24 cellular contexts compared by ENCODE assay signal in the genomic region with DNA sequence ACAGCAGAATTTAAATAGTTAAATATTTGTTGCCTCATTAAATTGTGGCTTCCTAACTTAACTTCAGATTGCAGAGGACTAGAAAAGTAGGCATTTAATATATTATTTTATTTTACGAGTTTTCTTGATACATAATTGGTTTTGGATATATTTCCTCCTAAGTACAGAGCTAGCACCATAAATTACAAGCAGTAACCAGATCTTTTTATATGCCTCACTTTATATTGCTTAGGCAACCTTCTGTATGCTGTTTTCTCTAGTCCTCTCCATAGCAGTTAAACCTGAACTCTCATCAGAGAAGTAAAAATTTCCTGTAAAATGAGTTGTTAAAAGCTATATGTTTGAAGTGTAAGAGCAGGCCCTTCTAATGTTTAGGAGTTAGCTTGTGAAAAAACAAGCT.
DNase-seq lines count a peak whose midpoint lies in the region; ATAC-seq, FAIRE-seq and TF ChIP-seq lines count a peak whose summit lies in the region.
"Had no signal": no experiment of that assay in that cellular context is flagged by ENCODE, and none has a peak within 500 bp of the region (broad histone marks: within the 10 kb centered on the region; RNA-seq: fewer than 3 reads in every experiment).

No MANE protein-coding gene starts in this region.

- H3K4me3 Mint-ChIP-seq in WTC11 (no peak overlapping the region), memory B cell (no peak overlapping the region)
- no peak overlapping the region for H3K4me3 Mint-ChIP-seq in activated T-cell treated with anti-CD3 and anti-CD28 coated beads, Interleukin-2, amount 50 U/mL, for 4 hours

- H3K4me3 ChIP-seq in Loucy (ENCODE audit: low read length, poor library complexity, severe bottlenecking), result no peak overlapping the region
- H3K4me3 ChIP-seq: Peyer's patch had no signal

- H2AFZ ChIP-seq in Loucy (ENCODE audit: low read length), result no peak overlapping the region

- H3K79me2 ChIP-seq in Loucy (ENCODE audit: insufficient read depth, low read length), result peaks cover 6% of the 10 kb centered on the region; the same call in 1 of the 2 replicates

- peaks cover 24% of the 10 kb centered on the region for H3K4me1 Mint-ChIP-seq in WTC11
- H3K4me1 Mint-ChIP-seq in memory B cell, result peaks cover 29% of the 10 kb centered on the region
- peaks cover 11% of the 10 kb centered on the region for H3K4me1 Mint-ChIP-seq in activated T-cell treated with anti-CD3 and anti-CD28 coated beads, Interleukin-2, amount 50 U/mL, for 4 hours (ENCODE audit: low read depth)

- DNase-seq in GM18507 (ENCODE audit: extremely low spot score, insufficient read length, low read depth) (no peak), WTC11 (ENCODE audit: low spot score) (no peak), memory B cell (ENCODE audit: low spot score in 2 of 2) (no peak), NCI-H2171 treated with DMSO at 0.1 percent for 48 hours (lab: John Stamatoyannopoulos, UW) (no peak), inferior parietal cortex (ENCODE audit: extremely low spot score) (no peak), KBM-7 (no peak)
- DNase-seq in activated T-cell treated with anti-CD3 and anti-CD28 coated beads, Interleukin-2, amount 50 U/mL, for 4 hours, result no peak
- DNase-seq: BE2C, Calu3, DMS153, DND-41, IMR-90, NCI-H1092 treated with DMSO at 0.1 percent for 48 hours, NCI-H1436, NCI-H187, NCI-H2081 treated with DMSO at 0.1 percent for 48 hours, NCI-H446 treated with DMSO at 0.1 percent for 48 hours, NCI-H526, NCI-H82, Peyer's patch, SHP77 treated with DMSO at 0.1 percent for 48 hours had no signal

- H3K9me2 ChIP-seq in Loucy (replicated peaks; ENCODE audit: low read depth, low read length), result no peaks in the 10 kb centered on the region

- H3K4me1 ChIP-seq in Loucy (ENCODE audit: insufficient read depth, low read length, poor library complexity, severe bottlenecking), result peaks cover 19% of the 10 kb centered on the region
- H3K4me1 ChIP-seq: BE2C, Peyer's patch had no signal

- ATAC-seq in WTC11 (no peak), memory B cell (ENCODE audit: low read depth) (no peak)
- no peak for ATAC-seq in activated T-cell treated with anti-CD3 and anti-CD28 coated beads, Interleukin-2, amount 50 U/mL, for 4 hours

- H3K9ac ChIP-seq in Loucy (ENCODE audit: low read depth, low read length, poor library complexity, severe bottlenecking), result no peak overlapping the region
- H3K9ac ChIP-seq: KMS-11 had no signal

- no peaks in the 10 kb centered on the region for H3K9me3 Mint-ChIP-seq in WTC11
- no peaks in the 10 kb centered on the region for H3K9me3 Mint-ChIP-seq in memory B cell
- no peaks in the 10 kb centered on the region for H3K9me3 Mint-ChIP-seq in activated T-cell treated with anti-CD3 and anti-CD28 coated beads, Interleukin-2, amount 50 U/mL, for 4 hours

- TF ChIP-seq CTCF in Loucy (conservative IDR thresholded peaks at IDR 0.05; ENCODE audit: low read length), result no peak
- TF ChIP-seq CTCF in WTC11 (IDR thresholded peaks at IDR 0.05), result no peak

- H3K27me3 ChIP-seq in Loucy (ENCODE audit: insufficient read depth, low read length, poor library complexity, severe bottlenecking), result no peaks in the 10 kb centered on the region
- H3K27me3 ChIP-seq: BE2C, Peyer's patch had no signal

- peak; percentile 12 for FAIRE-seq in GM18507 (lab: Jason Lieb, UNC)
- FAIRE-seq: H54 had no signal

- peak overlapping the region; percentile 46; the same call in 1 of the 2 replicates for H3K27ac Mint-ChIP-seq in WTC11
- H3K27ac Mint-ChIP-seq in memory B cell, result peak overlapping the region; percentile 22

- H3K9me3 ChIP-seq in Loucy (ENCODE audit: insufficient read depth, low read depth, low read length), result no peaks in the 10 kb centered on the region
- H3K9me3 ChIP-seq: BE2C, Peyer's patch had no signal

- H3K36me3 ChIP-seq in Loucy (ENCODE audit: insufficient read depth, low read length), result no peaks in the 10 kb centered on the region
- H3K36me3 ChIP-seq: BE2C, Peyer's patch had no signal

- peak overlapping the region; percentile 1 for H3K4me2 ChIP-seq in Loucy (ENCODE audit: low read depth, low read length, poor library complexity, severe bottlenecking)
- H3K4me2 ChIP-seq: KMS-11 had no signal

- in situ Hi-C loops in KBM-7 (cut with MboI; ENCODE audit: low pct_unique_long_range_greater_than_20kb, low sequenced_read_pairs), result no loop called here

- H3K36me3 Mint-ChIP-seq in WTC11 (no peaks in the 10 kb centered on the region), memory B cell (peaks cover 31% of the 10 kb centered on the region)
- H3K36me3 Mint-ChIP-seq in activated T-cell treated with anti-CD3 and anti-CD28 coated beads, Interleukin-2, amount 50 U/mL, for 4 hours (ENCODE audit: insufficient read depth), result peaks cover 24% of the 10 kb centered on the region

- POLR2A ChIA-PET in WTC11 (lab: Charles Lee), result no interaction called here

- H3K27me3 Mint-ChIP-seq in WTC11 (ENCODE audit: low read depth) (no peaks in the 10 kb centered on the region), memory B cell (no peaks in the 10 kb centered on the region)
- H3K27me3 Mint-ChIP-seq in activated T-cell treated with anti-CD3 and anti-CD28 coated beads, Interleukin-2, amount 50 U/mL, for 4 hours (ENCODE audit: low read depth), result no peaks in the 10 kb centered on the region

- CTCF ChIA-PET in WTC11 (lab: Charles Lee), result no interaction called here

- no peaks in the 10 kb centered on the region for H4K20me1 ChIP-seq in Loucy (ENCODE audit: insufficient read depth, low read length, poor library complexity, severe bottlenecking)

- H3F3A ChIP-seq in Loucy (ENCODE audit: low read depth), result no peaks in the 10 kb centered on the region

TF ChIP-seq in WTC11, 78 proteins besides CTCF, POLR2A, EP300 and RAD21:
- no peak for TF ChIP-seq ATF1 (CRISPR knock-in tag; IDR thresholded peaks at IDR 0.05)
- TF ChIP-seq PRRX2 (CRISPR knock-in tag; IDR thresholded peaks at IDR 0.05), result no peak
- TF ChIP-seq, protein P1, sequence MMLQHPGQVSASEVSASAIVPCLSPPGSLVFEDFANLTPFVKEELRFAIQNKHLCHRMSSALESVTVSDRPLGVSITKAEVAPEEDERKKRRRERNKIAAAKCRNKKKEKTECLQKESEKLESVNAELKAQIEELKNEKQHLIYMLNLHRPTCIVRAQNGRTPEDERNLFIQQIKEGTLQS (CRISPR knock-in tag; conservative IDR thresholded peaks at IDR 0.05), result no peak
- TF ChIP-seq, protein P2, sequence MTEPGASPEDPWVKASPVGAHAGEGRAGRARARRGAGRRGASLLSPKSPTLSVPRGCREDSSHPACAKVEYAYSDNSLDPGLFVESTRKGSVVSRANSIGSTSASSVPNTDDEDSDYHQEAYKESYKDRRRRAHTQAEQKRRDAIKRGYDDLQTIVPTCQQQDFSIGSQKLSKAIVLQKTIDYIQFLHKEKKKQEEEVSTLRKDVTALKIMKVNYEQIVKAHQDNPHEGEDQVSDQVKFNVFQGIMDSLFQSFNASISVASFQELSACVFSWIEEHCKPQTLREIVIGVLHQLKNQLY (CRISPR knock-in tag; IDR thresholded peaks at IDR 0.05), result no peak
- no peak for TF ChIP-seq NFATC4 (CRISPR knock-in tag; IDR thresholded peaks at IDR 0.05)
- TF ChIP-seq KAT7 (CRISPR knock-in tag; IDR thresholded peaks at IDR 0.05; ENCODE audit: borderline replicate concordance), result no peak
- no peak for TF ChIP-seq ESRRA (CRISPR knock-in tag; IDR thresholded peaks at IDR 0.05; ENCODE audit: borderline replicate concordance)
- no peak for TF ChIP-seq CREB1 (CRISPR knock-in tag; IDR thresholded peaks at IDR 0.05)
- TF ChIP-seq, protein P3, sequence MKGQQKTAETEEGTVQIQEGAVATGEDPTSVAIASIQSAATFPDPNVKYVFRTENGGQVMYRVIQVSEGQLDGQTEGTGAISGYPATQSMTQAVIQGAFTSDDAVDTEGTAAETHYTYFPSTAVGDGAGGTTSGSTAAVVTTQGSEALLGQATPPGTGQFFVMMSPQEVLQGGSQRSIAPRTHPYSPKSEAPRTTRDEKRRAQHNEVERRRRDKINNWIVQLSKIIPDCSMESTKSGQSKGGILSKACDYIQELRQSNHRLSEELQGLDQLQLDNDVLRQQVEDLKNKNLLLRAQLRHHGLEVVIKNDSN (CRISPR knock-in tag; IDR thresholded peaks at IDR 0.05), result no peak
